Comparison of ENCODE assay signal across 9 cellular contexts in the genomic region with DNA sequence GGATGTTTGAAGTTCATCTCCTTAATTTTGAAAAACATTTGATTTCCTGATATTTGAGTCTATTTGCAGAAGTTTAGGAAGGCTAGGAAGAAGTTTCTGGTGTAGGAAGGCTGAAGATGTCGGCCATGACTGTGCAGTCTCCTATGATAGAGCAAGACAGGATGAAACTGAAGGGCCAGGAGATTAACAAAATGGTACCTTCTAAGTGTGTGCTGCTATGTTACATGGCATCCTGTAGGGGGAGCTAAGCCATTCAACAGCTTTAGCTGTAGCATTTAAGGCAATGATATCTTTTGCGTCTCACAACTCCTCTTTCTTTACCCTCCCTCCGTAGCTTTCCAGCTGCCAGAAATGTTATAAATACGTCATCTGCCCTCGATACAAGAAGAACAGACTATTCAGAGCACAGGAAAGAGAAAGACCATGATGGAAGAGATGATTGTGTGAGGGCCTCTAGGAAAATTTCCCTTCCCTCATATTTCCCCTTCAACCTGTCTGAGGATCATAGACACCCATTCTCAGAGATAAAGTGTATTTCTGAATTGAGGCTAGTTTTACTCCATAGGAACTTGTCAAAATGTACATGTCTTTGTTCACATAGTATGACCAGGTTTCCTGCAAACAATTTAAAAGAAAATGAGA.
DNase-seq lines count a peak whose midpoint lies in the region; ATAC-seq, FAIRE-seq and TF ChIP-seq lines count a peak whose summit lies in the region.
"Had no signal": no experiment of that assay in that cellular context is flagged by ENCODE, and none has a peak within 500 bp of the region (broad histone marks: within the 10 kb centered on the region; RNA-seq: fewer than 3 reads in every experiment).

No MANE protein-coding gene starts in this region.

- POLR2A ChIA-PET in OCI-LY7 (lab: Charles Lee) = no interaction called here

- no peaks in the 10 kb centered on the region for H3K9me2 ChIP-seq in OCI-LY7 (ENCODE audit: insufficient read depth, low read length)

- no peak overlapping the region for H3K4me3 ChIP-seq in OCI-LY7 (ENCODE audit: low read depth, low read length, poor library complexity, severe bottlenecking)
- H3K4me3 ChIP-seq in esophagus muscularis mucosa = no peak overlapping the region

- H3K36me3 ChIP-seq in OCI-LY7 (ENCODE audit: insufficient read depth, low read length) (no peaks in the 10 kb centered on the region), esophagus muscularis mucosa (no peaks in the 10 kb centered on the region)
- H3K36me3 ChIP-seq: neutrophil had no signal

- H3K79me2 ChIP-seq in OCI-LY7 (ENCODE audit: insufficient read depth, low read depth, low read length) = no peaks in the 10 kb centered on the region

- no peak for TF ChIP-seq POLR2A in esophagus muscularis mucosa (IDR thresholded peaks at IDR 0.05; ENCODE audit: low read depth)

- TF ChIP-seq EP300 in esophagus muscularis mucosa (IDR thresholded peaks at IDR 0.05) = no peak

- H3K27ac ChIP-seq in OCI-LY7 (ENCODE audit: low read depth, low read length, poor library complexity, severe bottlenecking) (no peak overlapping the region), esophagus muscularis mucosa (replicated peaks in 1 of 4) (peak overlapping the region; percentile 63 to 77 (median 74))
- H3K27ac ChIP-seq: neutrophil had no signal

- no TSS peak for BruUV-seq in OCI-LY7 (replicated peaks; lab: Mats Ljungman, UMichigan)

- no peaks in the 10 kb centered on the region for H4K20me1 ChIP-seq in OCI-LY7 (ENCODE audit: insufficient read depth, low read length)

- intact Hi-C loops in OCI-LY7 (cut with micrococcal nuclease; ENCODE audit: unreplicated experiment) = no loop called here
- intact Hi-C loops in esophagus muscularis mucosa (cut with DNase I) = no loop called here

- ATAC-seq in HG03280 (IDR thresholded peaks at IDR 0.05; ENCODE audit: unreplicated experiment) = peak; percentile 64
- no peak for ATAC-seq in GM18870 (IDR thresholded peaks at IDR 0.05; ENCODE audit: unreplicated experiment)

- DNase-seq in DMS53 (lab: John Stamatoyannopoulos, UW) = peak; percentile 82
- DNase-seq in OCI-LY7 (ENCODE audit: low spot score) = peak; percentile 47
- DNase-seq in esophagus muscularis mucosa (ENCODE audit: extremely low spot score) = no peak
- DNase-seq in pons (ENCODE audit: low spot score) = peak; percentile 76
- no peak for DNase-seq in cerebellum (ENCODE audit: low spot score)
- no peak for DNase-seq in HTR-8/SVneo (ENCODE audit: insufficient read length, low spot score)

- H3K9me3 ChIP-seq in OCI-LY7 (ENCODE audit: low read length) (no peaks in the 10 kb centered on the region), esophagus muscularis mucosa (no peaks in the 10 kb centered on the region)
- H3K9me3 ChIP-seq: neutrophil had no signal

- H3K4me1 ChIP-seq in OCI-LY7 (ENCODE audit: insufficient read depth, low read length, poor library complexity, severe bottlenecking) = no peaks in the 10 kb centered on the region
- H3K4me1 ChIP-seq in esophagus muscularis mucosa = peaks cover 0 to 34% (median 26%) of the 10 kb centered on the region in 4 donors

- CTCF ChIA-PET in OCI-LY7 (lab: Charles Lee; ENCODE audit: unreplicated experiment) = no interaction called here

- 89% methylated on average over 5 of the region's 5 CpGs for WGBS in esophagus muscularis mucosa

- no peaks in the 10 kb centered on the region for H3K27me3 ChIP-seq in esophagus muscularis mucosa
- H3K27me3 ChIP-seq: neutrophil had no signal

- no peak overlapping the region for H3K4me2 ChIP-seq in OCI-LY7 (ENCODE audit: low read length)

- H2AFZ ChIP-seq in OCI-LY7 (ENCODE audit: low read length) = no peak overlapping the region

- TF ChIP-seq CTCF in OCI-LY7 (conservative IDR thresholded peaks at IDR 0.05; ENCODE audit: low read length) = peak; percentile 79
- peak; percentile 31 to 51 (median 33) for TF ChIP-seq CTCF in esophagus muscularis mucosa (IDR thresholded peaks at IDR 0.05)

- FAIRE-seq in HTR-8/SVneo (lab: Jason Lieb, UNC) = no peak

Comparison
In these comparisons a context has a peak if more than half of its experiments do, and no peak if none do; other contexts are left out.
1. DNase-seq: peak in DMS53 (single experiment), OCI-LY7 (single experiment) and pons (single experiment); none in esophagus muscularis mucosa (single experiment), cerebellum (single experiment) and HTR-8/SVneo (single experiment).